8 cellular contexts compared by ENCODE assay signal in genomic region chr13:105202384-105202783, GRCh38.
DNase-seq lines count a peak whose midpoint lies in the region; ATAC-seq and TF ChIP-seq lines count a peak whose summit lies in the region.

No MANE protein-coding gene starts in this region.

- no peak for TF ChIP-seq POLR2A in upper lobe of left lung (IDR thresholded peaks at IDR 0.05)

- no peaks in the 10 kb centered on the region for H3K36me3 ChIP-seq in DND-41 (ENCODE audit: insufficient read depth, low read length)
- no peaks in the 10 kb centered on the region for H3K36me3 ChIP-seq in SJCRH30
- H3K36me3 ChIP-seq in upper lobe of left lung, result no peaks in the 10 kb centered on the region

- H4K20me1 ChIP-seq in DND-41 (ENCODE audit: insufficient read depth, low read length), result no peaks in the 10 kb centered on the region

- H2AFZ ChIP-seq in DND-41 (ENCODE audit: low read depth, low read length), result no peak overlapping the region

- H3K4me3 ChIP-seq in DND-41 (ENCODE audit: low read depth in 1 of 2, low read length in 2 of 2) (no peak overlapping the region), SJCRH30 (no peak overlapping the region), upper lobe of left lung (no peak overlapping the region)

- H3K4me1 ChIP-seq in DND-41 (ENCODE audit: insufficient read depth, low read length), result peaks cover 14% of the 10 kb centered on the region
- H3K4me1 ChIP-seq in SJCRH30, result peaks cover 4% of the 10 kb centered on the region
- H3K4me1 ChIP-seq in upper lobe of left lung, result no peaks in the 10 kb centered on the region

- H3K9me3 ChIP-seq in DND-41 (ENCODE audit: insufficient read depth, low read length, severe bottlenecking), result no peaks in the 10 kb centered on the region
- no peaks in the 10 kb centered on the region for H3K9me3 ChIP-seq in SJCRH30 (replicated peaks)
- no peaks in the 10 kb centered on the region for H3K9me3 ChIP-seq in upper lobe of left lung

- no peak overlapping the region for H3K4me2 ChIP-seq in DND-41 (ENCODE audit: insufficient read depth, low read length)

- H3K79me2 ChIP-seq in DND-41 (ENCODE audit: insufficient read depth, low read length), result no peaks in the 10 kb centered on the region

- peak; percentile 58; the same call in 2 of the 3 replicates for ATAC-seq in DND-41 (ENCODE audit: insufficient read depth, low read depth)
- peak; percentile 68 for ATAC-seq in HG02610 (IDR thresholded peaks at IDR 0.05; ENCODE audit: unreplicated experiment)
- peak in 1 of 2 donors; percentile 56 for ATAC-seq in upper lobe of left lung (ENCODE audit: low FRiP score in 2 of 2)
- ATAC-seq in GM21737 (IDR thresholded peaks at IDR 0.05; ENCODE audit: unreplicated experiment), result no peak
- no peak for ATAC-seq in GM18519 (IDR thresholded peaks at IDR 0.05; ENCODE audit: low FRiP score, unreplicated experiment)
- ATAC-seq in sciatic nerve, result no peak

- H3K27me3 ChIP-seq in DND-41 (ENCODE audit: insufficient read depth, low read length, poor library complexity), result no peaks in the 10 kb centered on the region
- no peaks in the 10 kb centered on the region for H3K27me3 ChIP-seq in SJCRH30
- H3K27me3 ChIP-seq in upper lobe of left lung, result no peaks in the 10 kb centered on the region

- DNase-seq in DND-41 (no peak), SJCRH30 (peak; percentile 33 to 63), glomerular visceral epithelial cell (ENCODE audit: extremely low spot score) (peak; percentile 35), upper lobe of left lung (no peak), sciatic nerve (ENCODE audit: low spot score) (no peak)

- no peak for TF ChIP-seq EP300 in upper lobe of left lung (IDR thresholded peaks at IDR 0.05)

- no peak overlapping the region for H3K9ac ChIP-seq in DND-41 (ENCODE audit: low read depth, low read length)

- TF ChIP-seq CTCF in DND-41 (IDR thresholded peaks at IDR 0.05; ENCODE audit: borderline replicate concordance, extremely low read depth, low read length, poor library complexity, severe bottlenecking) (peak; percentile 70), upper lobe of left lung (IDR thresholded peaks at IDR 0.05) (peak in 5 of 6 experiments; percentile 27 to 61 (median 37))

- H3K27ac ChIP-seq in DND-41 (ENCODE audit: low read length), result no peak overlapping the region
- H3K27ac ChIP-seq in SJCRH30, result no peak overlapping the region
- no peak overlapping the region for H3K27ac ChIP-seq in upper lobe of left lung

- intact Hi-C loops in sciatic nerve (cut with DNase I), result no loop called here

Comparison
In these comparisons a context has a peak if more than half of its experiments do, and no peak if none do; other contexts are left out.
1. ATAC-seq: peak in DND-41 (single experiment) and HG02610 (single experiment); none in GM21737 (single experiment), GM18519 (single experiment) and sciatic nerve (single experiment).
2. DNase-seq: peak in SJCRH30 (2 of 2) and glomerular visceral epithelial cell (single experiment); none in DND-41 (single experiment), upper lobe of left lung (0 of 2) and sciatic nerve (single experiment).